ENCODE assay signal across 10 cellular contexts in genomic region chrX:78555401-78555980, GRCh38.
DNase-seq lines count a peak whose midpoint lies in the region; ATAC-seq and TF ChIP-seq lines count a peak whose summit lies in the region.
"Had no signal": no experiment of that assay in that cellular context is flagged by ENCODE, and none has a peak within 500 bp of the region (broad histone marks: within the 10 kb centered on the region; RNA-seq: fewer than 3 reads in every experiment).

No MANE protein-coding gene starts in this region.

- H3K27ac Mint-ChIP-seq in endodermal cell, result no peak overlapping the region

- H3K9me3 ChIP-seq in endodermal cell (ENCODE audit: control insufficient read depth, low read length), result no peaks in the 10 kb centered on the region

- ATAC-seq in GM21381 (IDR thresholded peaks at IDR 0.05; ENCODE audit: unreplicated experiment), result no peak
- ATAC-seq: left cardiac atrium had no signal

- DNase-seq in GM12865 (ENCODE audit: low read depth) (peak; percentile 5), MV-4-11 (lab: John Stamatoyannopoulos, UW) (peak; percentile 1), endodermal cell (no peak), renal cortical epithelial cell (ENCODE audit: low read depth) (peak; percentile 1), NCI-H2196 treated with DMSO at 0.1 percent for 48 hours (lab: John Stamatoyannopoulos, UW; ENCODE audit: unreplicated experiment) (no peak), cerebellum (ENCODE audit: low spot score) (no peak)
- DNase-seq in stimulated activated naive CD4-positive, alpha-beta T cell treated with Interleukin-2 at 50 U/mL for 16 hours (lab: John Stamatoyannopoulos, UW), result no peak
- DNase-seq: activated T-cell treated with anti-CD3 and anti-CD28 coated beads, Interleukin-2, amount 50 U/mL, for 1 hour; left cardiac atrium had no signal

- 80% methylated on average over 2 of the region's 3 CpGs; no CpG with 5 or more reads in 1 of the 2 experiments for WGBS in endodermal cell (ENCODE audit: insufficient coverage in 1 of 2, insufficient read length in 1 of 2), 2 experiments

- no peak overlapping the region for H3K9ac ChIP-seq in endodermal cell (ENCODE audit: extremely low read depth, low read length, poor library complexity, severe bottlenecking)

- H3K4me1 Mint-ChIP-seq in endodermal cell, result no peaks in the 10 kb centered on the region

- no peak overlapping the region for H3K27ac ChIP-seq in endodermal cell (ENCODE audit: low read depth, low read length)

- no peaks in the 10 kb centered on the region for H3K4me1 ChIP-seq in endodermal cell (ENCODE audit: control insufficient read depth, insufficient read depth, low read length)

- no peaks in the 10 kb centered on the region for H3K27me3 ChIP-seq in endodermal cell (ENCODE audit: control insufficient read depth, insufficient read depth, low read length, poor library complexity, severe bottlenecking)

- H3K4me3 ChIP-seq in GM12865 (ENCODE audit: low read depth, low read length) (no peak overlapping the region), endodermal cell (ENCODE audit: low read length) (no peak overlapping the region)

- H3K36me3 Mint-ChIP-seq in endodermal cell (ENCODE audit: low read depth), result no peaks in the 10 kb centered on the region

- H3K9me3 Mint-ChIP-seq in endodermal cell, result peaks cover 49% of the 10 kb centered on the region

- no peaks in the 10 kb centered on the region for H3K36me3 ChIP-seq in endodermal cell (ENCODE audit: control insufficient read depth, insufficient read depth, low read length)

- TF ChIP-seq CTCF in GM12865 (IDR thresholded peaks at IDR 0.05; ENCODE audit: insufficient read depth, low read depth, low read length, missing control alignments) (peak; percentile 16), endodermal cell (conservative IDR thresholded peaks at IDR 0.05) (peak; percentile 49)

- no peaks in the 10 kb centered on the region for H3K27me3 Mint-ChIP-seq in endodermal cell (ENCODE audit: insufficient read depth)

- H3K4me3 Mint-ChIP-seq in endodermal cell, result no peak overlapping the region

Comparison
In these comparisons a context has a peak if more than half of its experiments do, and no peak if none do; other contexts are left out.
1. DNase-seq: peak in GM12865 (single experiment), MV-4-11 (single experiment) and renal cortical epithelial cell (single experiment); none in endodermal cell (single experiment), NCI-H2196 treated with DMSO at 0.1 percent for 48 hours (single experiment), cerebellum (single experiment) and stimulated activated naive CD4-positive, alpha-beta T cell treated with Interleukin-2 at 50 U/mL for 16 hours (single experiment).